ENCODE assay signal across 2 cellular contexts in the genomic region with DNA sequence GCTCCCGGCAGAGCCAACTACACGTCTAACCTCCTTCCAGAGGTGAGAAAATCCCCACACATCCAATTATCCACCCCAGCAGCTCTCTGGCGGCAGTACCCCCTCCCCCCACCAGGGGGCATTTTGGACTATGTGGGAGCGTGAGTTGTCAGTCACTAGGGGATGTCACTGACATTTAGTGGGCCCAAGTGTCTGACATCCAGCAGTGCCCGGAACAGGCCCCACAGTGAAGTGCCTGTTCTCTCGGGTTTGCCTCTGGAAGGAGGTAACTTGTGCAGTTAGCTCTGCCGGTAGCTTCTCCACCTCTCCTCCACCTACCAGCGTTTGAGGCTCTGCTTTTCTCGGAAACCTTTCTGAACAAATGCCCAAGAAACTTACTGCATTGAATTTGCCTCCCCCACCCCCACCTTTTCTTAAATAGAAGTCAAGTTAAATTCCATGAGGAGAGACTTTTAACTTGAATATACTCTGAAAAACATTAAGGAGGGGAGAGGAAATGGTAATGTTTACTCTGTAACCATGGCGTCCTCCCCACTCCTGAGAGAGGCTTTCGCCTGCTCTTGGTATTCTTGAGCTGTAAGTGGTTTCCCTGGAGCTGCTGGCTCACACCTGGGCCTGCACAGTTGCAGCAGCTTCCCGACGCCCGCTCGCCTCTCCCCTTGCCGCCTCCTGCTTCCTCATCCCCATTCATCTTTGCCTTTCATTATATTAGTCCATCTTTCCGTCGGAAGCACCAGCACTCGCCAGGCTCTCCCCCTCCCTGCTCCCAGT.
TF ChIP-seq lines count a peak whose summit lies in the region.

No MANE protein-coding gene starts in this region.

TF ChIP-seq in HCT116, 20 proteins besides CTCF, POLR2A, EP300 and RAD21 (continued from another document):
- TF ChIP-seq, protein P1, sequence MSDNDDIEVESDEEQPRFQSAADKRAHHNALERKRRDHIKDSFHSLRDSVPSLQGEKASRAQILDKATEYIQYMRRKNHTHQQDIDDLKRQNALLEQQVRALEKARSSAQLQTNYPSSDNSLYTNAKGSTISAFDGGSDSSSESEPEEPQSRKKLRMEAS (IDR thresholded peaks at IDR 0.05), result no peak
- TF ChIP-seq EZH2 (IDR thresholded peaks at IDR 0.05) (no peak), FOSL1 (IDR thresholded peaks at IDR 0.05; ENCODE audit: low read depth) (no peak)
- TF ChIP-seq, protein P2, sequence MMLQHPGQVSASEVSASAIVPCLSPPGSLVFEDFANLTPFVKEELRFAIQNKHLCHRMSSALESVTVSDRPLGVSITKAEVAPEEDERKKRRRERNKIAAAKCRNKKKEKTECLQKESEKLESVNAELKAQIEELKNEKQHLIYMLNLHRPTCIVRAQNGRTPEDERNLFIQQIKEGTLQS (IDR thresholded peaks at IDR 0.05), result no peak

TF ChIP-seq in endothelial cell of umbilical vein, 7 proteins besides CTCF, POLR2A, EP300 and RAD21:
- TF ChIP-seq, protein P1 (IDR thresholded peaks at IDR 0.05; ENCODE audit: insufficient read depth, insufficient read length), result no peak
- peak; percentile 42 for TF ChIP-seq EZH2 (IDR thresholded peaks at IDR 0.05; ENCODE audit: borderline replicate concordance, low read depth, low read length, severe bottlenecking)
TF ChIP-seq in endothelial cell of umbilical vein: peak in this region for 1.
